ENCODE assay signal across 19 cellular contexts in the genomic region with DNA sequence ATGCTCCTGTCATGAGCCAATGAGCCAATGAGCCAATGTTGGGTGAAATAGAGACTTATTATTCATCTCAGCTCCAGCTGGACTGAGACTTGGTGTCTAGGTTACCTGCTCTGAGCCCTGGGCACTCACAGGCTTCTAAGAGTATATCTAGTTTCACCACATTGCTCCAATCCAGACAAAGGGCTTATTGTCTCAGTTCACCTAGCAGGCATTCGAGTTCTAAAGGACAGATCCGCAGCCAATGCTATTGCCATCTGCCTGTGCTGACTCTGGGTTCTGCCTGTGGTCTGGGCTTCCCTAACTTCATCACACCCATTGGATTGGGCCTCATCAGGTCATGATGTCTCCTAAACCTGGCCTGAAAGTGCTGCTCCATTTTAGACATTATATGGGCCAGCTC.
"Had no signal": no experiment of that assay in that cellular context is flagged by ENCODE, and none has a peak within 500 bp of the region (broad histone marks: within the 10 kb centered on the region; RNA-seq: fewer than 3 reads in every experiment).

No MANE protein-coding gene starts in this region.

- H3K9me3 ChIP-seq: ascending aorta, mucosa of descending colon had no signal

- H3K27me3 ChIP-seq: ascending aorta, brain microvascular endothelial cell, sigmoid colon had no signal

- DNase-seq: activated CD4-positive, alpha-beta T cell treated with anti-CD3 and anti-CD28 coated beads, Interleukin-2, amount 10 ng/mL, durations not matched to agents 7 days and 5 days; activated CD4-positive, CD25-positive, alpha-beta regulatory T cell treated with anti-CD3 and anti-CD28 coated beads, Interleukin-2, amount 50 U/mL, for 72 hours; activated CD8-positive, alpha-beta memory T cell treated with anti-CD3 and anti-CD28 coated beads, Interleukin-2, amount 10 ng/mL, durations not matched to agents 7 days and 5 days; activated CD8-positive, alpha-beta T cell treated with anti-CD3 and anti-CD28 coated beads for 36 hours; activated gamma-delta T cell treated with Interleukin-2 at 50 U/mL for 16 hours; brain microvascular endothelial cell; central memory CD4-positive, alpha-beta T cell; effector memory CD8-positive, alpha-beta T cell; glutamatergic neuron; hippocampal formation; mucosa of descending colon; nucleus accumbens; sigmoid colon; stimulated activated CD4-positive, alpha-beta T cell treated with anti-CD3 and anti-CD28 coated beads, Interleukin-2, amount 100 ng/mL, for 48 hours; stimulated activated CD8-positive, alpha-beta memory T cell treated with anti-CD3 and anti-CD28 coated beads, Interleukin-4, amount 100 ng/mL, for 48 hours; stimulated activated naive B cell treated with anti-CD40 and anti-IgM and Interleukin-4, amounts not matched to agents 10 μg/mL and 1 μg/mL and 100 μg/mL, for 72 hours; WERI-Rb-1 had no signal

- H3K27ac ChIP-seq: ascending aorta, brain microvascular endothelial cell, sigmoid colon, WERI-Rb-1 had no signal

- ATAC-seq: activated CD8-positive, alpha-beta memory T cell treated with anti-CD3 and anti-CD28 coated beads, Interleukin-2, amount 10 ng/mL, durations not matched to agents 7 days and 5 days; activated CD8-positive, alpha-beta T cell treated with anti-CD3 and anti-CD28 coated beads for 36 hours; activated naive CD4-positive, alpha-beta T cell treated with anti-CD3 and anti-CD28 coated beads, Interleukin-2, amount 50 U/mL, for 72 hours; effector memory CD8-positive, alpha-beta T cell; mucosa of descending colon; stimulated activated naive B cell treated with anti-CD40 and anti-IgM and Interleukin-4, amounts not matched to agents 10 μg/mL and 1 μg/mL and 100 μg/mL, for 72 hours had no signal

- H3K36me3 ChIP-seq: ascending aorta, brain microvascular endothelial cell, sigmoid colon, WERI-Rb-1 had no signal

- H3K4me1 ChIP-seq: ascending aorta, sigmoid colon had no signal

- H3K4me3 ChIP-seq: ascending aorta, mucosa of descending colon, sigmoid colon had no signal
